In genomic region chr6:113901482-113901881, GRCh38 we compare ENCODE assay signal across 23 cellular contexts. TPM values are rescaled to one million over a fixed set of nuclear protein-coding genes. Genes with fewer than 3 reads are reported as not detected.
DNase-seq lines count a peak whose midpoint lies in the region; ATAC-seq and TF ChIP-seq lines count a peak whose summit lies in the region.
"Had no signal": no experiment of that assay in that cellular context is flagged by ENCODE, and none has a peak within 500 bp of the region (broad histone marks: within the 10 kb centered on the region; RNA-seq: fewer than 3 reads in every experiment).

No MANE protein-coding gene starts in this region.

- H3K36me3 Mint-ChIP-seq in osteocyte (ENCODE audit: unreplicated experiment) (no peaks in the 10 kb centered on the region), type B pancreatic cell (peaks cover 1% of the 10 kb centered on the region)
- H3K36me3 Mint-ChIP-seq in naive thymus-derived CD8-positive, alpha-beta T cell, result peaks cover 0 to 3% (median 0%) of the 10 kb centered on the region in 3 donors
- H3K36me3 Mint-ChIP-seq: activated naive CD4-positive, alpha-beta T cell treated with anti-CD3 and anti-CD28 coated beads, Interleukin-2, amount 50 U/mL, for 24 hours had no signal

- peaks cover 29% of the 10 kb centered on the region for H3K4me1 Mint-ChIP-seq in osteocyte (ENCODE audit: unreplicated experiment)
- no peaks in the 10 kb centered on the region for H3K4me1 Mint-ChIP-seq in naive thymus-derived CD8-positive, alpha-beta T cell
- H3K4me1 Mint-ChIP-seq in type B pancreatic cell (ENCODE audit: unreplicated experiment), result peaks cover 20% of the 10 kb centered on the region
- H3K4me1 Mint-ChIP-seq: activated CD4-positive, alpha-beta T cell treated with anti-CD3 and anti-CD28 coated beads, Interleukin-2, amount 10 ng/mL, durations not matched to agents 24 days and 14 days; activated naive CD4-positive, alpha-beta T cell treated with anti-CD3 and anti-CD28 coated beads, Interleukin-2, amount 50 U/mL, for 24 hours had no signal

- H3K27ac Mint-ChIP-seq in osteocyte (ENCODE audit: unreplicated experiment), result peak overlapping the region; percentile 64
- no peak overlapping the region for H3K27ac Mint-ChIP-seq in naive thymus-derived CD8-positive, alpha-beta T cell
- no peak overlapping the region for H3K27ac Mint-ChIP-seq in type B pancreatic cell
- H3K27ac Mint-ChIP-seq: activated CD4-positive, alpha-beta T cell treated with anti-CD3 and anti-CD28 coated beads, Interleukin-2, amount 10 ng/mL, durations not matched to agents 24 days and 14 days; activated naive CD4-positive, alpha-beta T cell treated with anti-CD3 and anti-CD28 coated beads, Interleukin-2, amount 50 U/mL, for 24 hours; activated T-cell treated with anti-CD3 and anti-CD28 coated beads, Interleukin-2, amount 50 U/mL, for 72 hours; T-helper 2 cell treated with Interferon-gamma antibody and Interleukin-4, amounts not matched to agents 5 μg/mL and 100 μg/mL, for 36 hours had no signal

- DNase-seq in EH (ENCODE audit: low read depth), result peak; percentile 47
- peak; percentile 29 for DNase-seq in astrocyte of the hippocampus (ENCODE audit: low read depth, low spot score)
- peak; percentile 77 for DNase-seq in fibroblast of peridontal ligament (ENCODE audit: extremely low read depth)
- no peak for DNase-seq in osteocyte (ENCODE audit: extremely low spot score, unreplicated experiment)
- DNase-seq in naive thymus-derived CD8-positive, alpha-beta T cell, result no peak
- no peak for DNase-seq in COR-L47 (lab: John Stamatoyannopoulos, UW)
- no peak for DNase-seq in sciatic nerve (ENCODE audit: low spot score)
- DNase-seq in type B pancreatic cell (ENCODE audit: extremely low spot score, unreplicated experiment), result no peak
- DNase-seq: activated CD4-positive, alpha-beta T cell treated with anti-CD3 and anti-CD28 coated beads, Interleukin-2, amount 10 ng/mL, durations not matched to agents 24 days and 14 days; activated T-cell treated with anti-CD3 and anti-CD28 coated beads, Interleukin-2, amount 50 U/mL, for 72 hours; Calu3; DND-41; effector CD8-positive, alpha-beta T cell; erythroblast; kidney glomerular epithelial cell; NCI-H1105; NCI-H2029; NCI-H345; NCI-H774; OCI-M1 had no signal

- no peaks in the 10 kb centered on the region for H3K9me3 Mint-ChIP-seq in osteocyte (ENCODE audit: unreplicated experiment)
- peaks cover 0 to 2% (median 0%) of the 10 kb centered on the region in 9 donors for H3K9me3 Mint-ChIP-seq in naive thymus-derived CD8-positive, alpha-beta T cell
- no peaks in the 10 kb centered on the region for H3K9me3 Mint-ChIP-seq in type B pancreatic cell
- H3K9me3 Mint-ChIP-seq: activated CD4-positive, alpha-beta T cell treated with anti-CD3 and anti-CD28 coated beads, Interleukin-2, amount 10 ng/mL, durations not matched to agents 24 days and 14 days; activated naive CD4-positive, alpha-beta T cell treated with anti-CD3 and anti-CD28 coated beads, Interleukin-2, amount 50 U/mL, for 24 hours; activated T-cell treated with anti-CD3 and anti-CD28 coated beads, Interleukin-2, amount 50 U/mL, for 72 hours; T-helper 2 cell treated with Interferon-gamma antibody and Interleukin-4, amounts not matched to agents 5 μg/mL and 100 μg/mL, for 36 hours had no signal

- no peak for ATAC-seq in naive thymus-derived CD8-positive, alpha-beta T cell
- ATAC-seq in sciatic nerve, result no peak
- ATAC-seq: activated T-cell treated with anti-CD3 and anti-CD28 coated beads, Interleukin-2, amount 50 U/mL, for 72 hours; GM12878 had no signal

- POLR2A ChIA-PET in naive thymus-derived CD8-positive, alpha-beta T cell (lab: Charles Lee), result no interaction called here

- H3K4me3 Mint-ChIP-seq in osteocyte (ENCODE audit: unreplicated experiment) (no peak overlapping the region), type B pancreatic cell (no peak overlapping the region)
- H3K4me3 Mint-ChIP-seq in naive thymus-derived CD8-positive, alpha-beta T cell, result no peak overlapping the region
- H3K4me3 Mint-ChIP-seq: activated CD4-positive, alpha-beta T cell treated with anti-CD3 and anti-CD28 coated beads, Interleukin-2, amount 10 ng/mL, durations not matched to agents 24 days and 14 days; activated naive CD4-positive, alpha-beta T cell treated with anti-CD3 and anti-CD28 coated beads, Interleukin-2, amount 50 U/mL, for 24 hours; activated T-cell treated with anti-CD3 and anti-CD28 coated beads, Interleukin-2, amount 50 U/mL, for 72 hours; T-helper 2 cell treated with Interferon-gamma antibody and Interleukin-4, amounts not matched to agents 5 μg/mL and 100 μg/mL, for 36 hours had no signal

- intact Hi-C loops in sciatic nerve (cut with DNase I), result no loop called here

- H3K27me3 Mint-ChIP-seq in osteocyte (ENCODE audit: unreplicated experiment) (no peaks in the 10 kb centered on the region), type B pancreatic cell (no peaks in the 10 kb centered on the region)
- peaks cover 0 to 25% (median 7%) of the 10 kb centered on the region in 5 donors for H3K27me3 Mint-ChIP-seq in naive thymus-derived CD8-positive, alpha-beta T cell

- TF ChIP-seq CTCF in osteocyte (IDR thresholded peaks at IDR 0.05) (no peak), type B pancreatic cell (conservative IDR thresholded peaks at IDR 0.05) (no peak)

RNA-seq across cellular contexts. Expression of gene MARCKS, which starts 44.3 kb away (rescaled TPM):
- total RNA-seq in osteocyte, result 868 and 890 TPM in 2 replicates
- 1 to 10 TPM; 2.2 to 2.5 TPM for total RNA-seq in naive thymus-derived CD8-positive, alpha-beta T cell
- not detected for polyA plus RNA-seq in naive thymus-derived CD8-positive, alpha-beta T cell
- total RNA-seq in sciatic nerve, result 199 TPM
- 105 and 236 TPM in 2 replicates for total RNA-seq in type B pancreatic cell (ENCODE audit: low replicate concordance)

Comparison
In these comparisons a context has a peak if more than half of its experiments do, and no peak if none do; other contexts are left out.
1. DNase-seq: peak in EH (single experiment), astrocyte of the hippocampus (single experiment) and fibroblast of peridontal ligament (single experiment); none in osteocyte (single experiment), naive thymus-derived CD8-positive, alpha-beta T cell (0 of 10), COR-L47 (single experiment), sciatic nerve (single experiment) and type B pancreatic cell (single experiment).
2. RNA of gene MARCKS, which starts 44.3 kb away (total RNA-seq): 868 to 890 TPM in osteocyte, 105 to 236 TPM in type B pancreatic cell and 199 TPM in sciatic nerve (single experiment); 2.2 to 2.5 TPM in naive thymus-derived CD8-positive, alpha-beta T cell; every median in the first group is over 10 times any median in the second.